Comparison of ENCODE assay signal across 9 cellular contexts in the genomic region with DNA sequence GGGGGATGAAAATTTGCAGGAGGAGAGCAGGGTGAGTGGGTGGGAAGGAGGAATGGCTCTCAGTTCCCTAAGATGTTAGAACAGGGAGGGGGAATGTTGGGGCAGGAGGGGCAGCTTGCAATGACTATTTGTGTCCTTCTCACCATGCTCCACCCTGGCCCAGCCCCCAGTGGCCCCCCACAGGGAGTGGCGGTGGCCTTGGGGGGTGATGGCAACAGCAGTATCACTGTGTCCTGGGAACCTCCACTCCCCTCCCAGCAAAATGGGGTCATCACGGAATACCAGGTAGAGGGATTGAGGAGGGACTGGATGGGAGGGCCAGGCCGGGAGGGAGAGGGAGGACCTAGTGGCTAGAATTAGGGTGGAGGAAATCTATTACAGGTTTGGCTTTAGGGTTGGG. TPM values are rescaled to one million over a fixed set of nuclear protein-coding genes. Genes with fewer than 3 reads are reported as not detected.
DNase-seq lines count a peak whose midpoint lies in the region; ATAC-seq lines count a peak whose summit lies in the region.
"Had no signal": no experiment of that assay in that cellular context is flagged by ENCODE, and none has a peak within 500 bp of the region (broad histone marks: within the 10 kb centered on the region; RNA-seq: fewer than 3 reads in every experiment).

No MANE protein-coding gene starts in this region.

- no peak overlapping the region for H3K27ac Mint-ChIP-seq in activated naive CD4-positive, alpha-beta T cell treated with anti-CD3 and anti-CD28 coated beads for 36 hours
- peak overlapping the region; percentile 28 for H3K27ac Mint-ChIP-seq in activated T-helper 2 cell treated with anti-CD3 and anti-CD28 coated beads, Interferon-gamma antibody, Interleukin-2, Interleukin-4, amounts not matched to agents 10 μg/mL and 5 μg/mL and 100 μg/mL, durations not matched to agents 14 hours and 24 hours and 36 hours

- H3K4me3 Mint-ChIP-seq in activated naive CD4-positive, alpha-beta T cell treated with anti-CD3 and anti-CD28 coated beads for 36 hours, result peak overlapping the region; percentile 83
- peak overlapping the region; percentile 64 for H3K4me3 Mint-ChIP-seq in activated T-helper 2 cell treated with anti-CD3 and anti-CD28 coated beads, Interferon-gamma antibody, Interleukin-2, Interleukin-4, amounts not matched to agents 10 μg/mL and 5 μg/mL and 100 μg/mL, durations not matched to agents 14 hours and 24 hours and 36 hours (ENCODE audit: low read depth)

- no peaks in the 10 kb centered on the region for H3K9me3 Mint-ChIP-seq in activated naive CD4-positive, alpha-beta T cell treated with anti-CD3 and anti-CD28 coated beads for 36 hours
- H3K9me3 Mint-ChIP-seq in activated T-helper 2 cell treated with anti-CD3 and anti-CD28 coated beads, Interferon-gamma antibody, Interleukin-2, Interleukin-4, amounts not matched to agents 10 μg/mL and 5 μg/mL and 100 μg/mL, durations not matched to agents 14 hours and 24 hours and 36 hours, result no peaks in the 10 kb centered on the region

- peaks cover 19% of the 10 kb centered on the region for H3K4me1 Mint-ChIP-seq in activated naive CD4-positive, alpha-beta T cell treated with anti-CD3 and anti-CD28 coated beads for 36 hours (ENCODE audit: low read depth)
- peaks cover 12% of the 10 kb centered on the region for H3K4me1 Mint-ChIP-seq in activated T-helper 2 cell treated with anti-CD3 and anti-CD28 coated beads, Interferon-gamma antibody, Interleukin-2, Interleukin-4, amounts not matched to agents 10 μg/mL and 5 μg/mL and 100 μg/mL, durations not matched to agents 14 hours and 24 hours and 36 hours (ENCODE audit: low read depth)

- 74% methylated on average over 3 of the region's 3 CpGs for WGBS in thymus

- H3K4me3 ChIP-seq in iPS-20b (ENCODE audit: low read length) (peak overlapping the region; percentile 67), thymus (ENCODE audit: low read length) (peak overlapping the region; percentile 71)

- H3K9ac ChIP-seq in iPS-20b (ENCODE audit: low read depth, low read length), result peak overlapping the region; percentile 71; the same call in 1 of the 2 replicates

- no peak overlapping the region for H3K27ac ChIP-seq in iPS-20b (ENCODE audit: low read length)
- no peak overlapping the region for H3K27ac ChIP-seq in thymus (ENCODE audit: low read depth)

- peaks cover 28% of the 10 kb centered on the region for H3K27me3 Mint-ChIP-seq in activated naive CD4-positive, alpha-beta T cell treated with anti-CD3 and anti-CD28 coated beads for 36 hours (ENCODE audit: low read depth)
- peaks cover 49% of the 10 kb centered on the region for H3K27me3 Mint-ChIP-seq in activated T-helper 2 cell treated with anti-CD3 and anti-CD28 coated beads, Interferon-gamma antibody, Interleukin-2, Interleukin-4, amounts not matched to agents 10 μg/mL and 5 μg/mL and 100 μg/mL, durations not matched to agents 14 hours and 24 hours and 36 hours (ENCODE audit: low read depth)

- no peaks in the 10 kb centered on the region for H3K9me3 ChIP-seq in iPS-20b (ENCODE audit: insufficient read depth, low read depth, low read length)
- peaks cover 1% of the 10 kb centered on the region for H3K9me3 ChIP-seq in thymus (ENCODE audit: control insufficient read depth)

- intact Hi-C loops in activated naive CD4-positive, alpha-beta T cell treated with anti-CD3 and anti-CD28 coated beads for 36 hours (cut with micrococcal nuclease), result loop anchor here (5.0 kb wide), 1 partner anchor 717 kb away; the partner anchor contains the start of gene STT3A
- intact Hi-C loops in activated T-helper 2 cell treated with anti-CD3 and anti-CD28 coated beads, Interferon-gamma antibody, Interleukin-2, Interleukin-4, amounts not matched to agents 10 μg/mL and 5 μg/mL and 100 μg/mL, durations not matched to agents 14 hours and 24 hours and 36 hours (cut with micrococcal nuclease), result loop anchor here (5.0 kb wide), 2 partner anchors 128 to 267 kb away; no protein-coding TSS in a partner anchor

- H3K27me3 ChIP-seq in iPS-20b (ENCODE audit: insufficient read depth, low read length) (peaks cover 70% of the 10 kb centered on the region), thymus (ENCODE audit: control insufficient read depth, insufficient read depth) (peaks cover 31% of the 10 kb centered on the region)

- ATAC-seq in GM19328 (IDR thresholded peaks at IDR 0.05; ENCODE audit: unreplicated experiment), result no peak
- no peak for ATAC-seq in HG03280 (IDR thresholded peaks at IDR 0.05; ENCODE audit: unreplicated experiment)

- H3K36me3 Mint-ChIP-seq in activated naive CD4-positive, alpha-beta T cell treated with anti-CD3 and anti-CD28 coated beads for 36 hours (ENCODE audit: low read depth), result no peaks in the 10 kb centered on the region
- no peaks in the 10 kb centered on the region for H3K36me3 Mint-ChIP-seq in activated T-helper 2 cell treated with anti-CD3 and anti-CD28 coated beads, Interferon-gamma antibody, Interleukin-2, Interleukin-4, amounts not matched to agents 10 μg/mL and 5 μg/mL and 100 μg/mL, durations not matched to agents 14 hours and 24 hours and 36 hours (ENCODE audit: low read depth)

- no peak for DNase-seq in activated naive CD4-positive, alpha-beta T cell treated with anti-CD3 and anti-CD28 coated beads for 36 hours
- DNase-seq in activated naive CD4-positive, alpha-beta T cell treated with Interleukin-2 at 50 U/mL for 16 hours, result no peak
- DNase-seq in activated T-helper 2 cell treated with anti-CD3 and anti-CD28 coated beads, Interferon-gamma antibody, Interleukin-2, Interleukin-4, amounts not matched to agents 10 μg/mL and 5 μg/mL and 100 μg/mL, durations not matched to agents 14 hours and 24 hours and 36 hours (ENCODE audit: low spot score), result no peak
- DNase-seq in stimulated activated CD4-positive, alpha-beta T cell treated with anti-CD3 and anti-CD28 coated beads, Interleukin-2, amount 100 ng/mL, for 24 hours, result no peak

- CTCF ChIA-PET in activated naive CD4-positive, alpha-beta T cell treated with anti-CD3 and anti-CD28 coated beads for 36 hours (lab: Charles Lee), result interaction anchor here (1.3 to 1.5 kb wide), 3 partner anchors 38 to 79 kb away, joined by 8 to 11 read pairs (median 8); partner anchors contain the start of gene CCDC15

- no peaks in the 10 kb centered on the region for H3K36me3 ChIP-seq in iPS-20b (ENCODE audit: insufficient read depth, low read depth, low read length)
- H3K36me3 ChIP-seq in thymus (ENCODE audit: control insufficient read depth, insufficient read depth), result no peaks in the 10 kb centered on the region

- H3K4me1 ChIP-seq in iPS-20b (ENCODE audit: insufficient read depth, low read length) (peaks cover 6% of the 10 kb centered on the region; the same call in 1 of the 2 replicates), thymus (ENCODE audit: control insufficient read depth, insufficient read depth, low read length) (peaks cover 7% of the 10 kb centered on the region)

RNA-seq across cellular contexts. Expression of gene ROBO3, which starts 10.2 kb away (rescaled TPM):
- total RNA-seq in activated naive CD4-positive, alpha-beta T cell treated with anti-CD3 and anti-CD28 coated beads for 36 hours, result 10 to 100 TPM; 24.2 to 24.5 TPM
- total RNA-seq in activated T-helper 2 cell treated with anti-CD3 and anti-CD28 coated beads, Interferon-gamma antibody, Interleukin-2, Interleukin-4, amounts not matched to agents 10 μg/mL and 5 μg/mL and 100 μg/mL, durations not matched to agents 14 hours and 24 hours and 36 hours, result 9.0 and 10.6 TPM in 2 replicates
- polyA plus RNA-seq in thymus, result 11.2 TPM

RNA-seq across cellular contexts. Expression of gene ROBO4, which starts 22.3 kb away (rescaled TPM):
- not detected for total RNA-seq in activated naive CD4-positive, alpha-beta T cell treated with anti-CD3 and anti-CD28 coated beads for 36 hours
- not detected in 2 replicates for total RNA-seq in activated T-helper 2 cell treated with anti-CD3 and anti-CD28 coated beads, Interferon-gamma antibody, Interleukin-2, Interleukin-4, amounts not matched to agents 10 μg/mL and 5 μg/mL and 100 μg/mL, durations not matched to agents 14 hours and 24 hours and 36 hours
- 3.7 TPM for polyA plus RNA-seq in thymus

RNA-seq across cellular contexts. Expression of gene HEPN1, which starts 43.6 kb away (rescaled TPM):
- not detected for total RNA-seq in activated naive CD4-positive, alpha-beta T cell treated with anti-CD3 and anti-CD28 coated beads for 36 hours
- total RNA-seq in activated T-helper 2 cell treated with anti-CD3 and anti-CD28 coated beads, Interferon-gamma antibody, Interleukin-2, Interleukin-4, amounts not matched to agents 10 μg/mL and 5 μg/mL and 100 μg/mL, durations not matched to agents 14 hours and 24 hours and 36 hours, result not detected in 2 replicates
- polyA plus RNA-seq in thymus, result 0.07 TPM
- total RNA-seq: left colon had no signal
